In genomic region chr18:57480724-57481123, GRCh38 we compare ENCODE assay signal across 33 cellular contexts. TPM values are rescaled to one million over a fixed set of nuclear protein-coding genes. Genes with fewer than 3 reads are reported as not detected.
"Had no signal": no experiment of that assay in that cellular context is flagged by ENCODE, and none has a peak within 500 bp of the region (broad histone marks: within the 10 kb centered on the region; RNA-seq: fewer than 3 reads in every experiment).

No MANE protein-coding gene starts in this region.

- H3K36me3 Mint-ChIP-seq: activated CD4-positive, alpha-beta memory T cell treated with anti-CD3 and anti-CD28 coated beads for 36 hours; activated CD8-positive, alpha-beta memory T cell treated with anti-CD3 and anti-CD28 coated beads, Interleukin-2, amount 10 ng/mL, durations not matched to agents 7 days and 5 days; activated naive CD8-positive, alpha-beta T cell had no signal

- ATAC-seq: activated CD4-positive, alpha-beta T cell treated with anti-CD3 and anti-CD28 coated beads for 36 hours; activated CD8-positive, alpha-beta memory T cell treated with anti-CD3 and anti-CD28 coated beads, Interleukin-2, amount 10 ng/mL, durations not matched to agents 7 days and 5 days; activated CD8-positive, alpha-beta T cell treated with anti-CD3 and anti-CD28 coated beads, Interleukin-2, amount 10 ng/mL, durations not matched to agents 7 days and 5 days; activated T-helper 17 cell treated with anti-CD3 and anti-CD28 coated beads, Interleukin-2, amount 50 U/mL, for 72 hours; esophagus mucosa; gastrocnemius medialis; heart left ventricle had no signal

- H3K36me3 ChIP-seq: brain microvascular endothelial cell, gastrocnemius medialis, heart left ventricle had no signal

- H3K27ac ChIP-seq: brain microvascular endothelial cell, coronary artery, dorsolateral prefrontal cortex, gastrocnemius medialis, heart left ventricle had no signal

- H3K4me1 ChIP-seq: gastrocnemius medialis had no signal

- H3K27ac Mint-ChIP-seq: activated CD4-positive, alpha-beta memory T cell treated with anti-CD3 and anti-CD28 coated beads for 36 hours; activated CD4-positive, alpha-beta T cell treated with anti-CD3 and anti-CD28 coated beads for 36 hours; activated CD4-positive, alpha-beta T cell treated with anti-CD3 and anti-CD28 coated beads, Interleukin-2, amount 10 ng/mL, durations not matched to agents 24 days and 14 days; activated CD8-positive, alpha-beta memory T cell treated with anti-CD3 and anti-CD28 coated beads, Interleukin-2, amount 10 ng/mL, durations not matched to agents 7 days and 5 days; activated CD8-positive, alpha-beta T cell treated with anti-CD3 and anti-CD28 coated beads, Interleukin-2, amount 10 ng/mL, durations not matched to agents 7 days and 5 days; activated naive CD8-positive, alpha-beta T cell; activated T-cell treated with anti-CD3 and anti-CD28 coated beads, Interleukin-2, amount 50 U/mL, for 24 hours; activated T-helper 17 cell treated with anti-CD3 and anti-CD28 coated beads, Interleukin-2, amount 50 U/mL, for 72 hours; dendritic cell treated with granulocyte-macrophage colony-stimulating factor and Interleukin-4, amounts not matched to agents 40 ng/mL and 50 ng/mL, for 4 days; endodermal cell had no signal

- H3K4me3 Mint-ChIP-seq: activated CD4-positive, alpha-beta memory T cell treated with anti-CD3 and anti-CD28 coated beads for 36 hours; activated CD4-positive, alpha-beta T cell treated with anti-CD3 and anti-CD28 coated beads for 36 hours; activated CD4-positive, alpha-beta T cell treated with anti-CD3 and anti-CD28 coated beads, Interleukin-2, amount 10 ng/mL, durations not matched to agents 24 days and 14 days; activated CD8-positive, alpha-beta memory T cell treated with anti-CD3 and anti-CD28 coated beads, Interleukin-2, amount 10 ng/mL, durations not matched to agents 7 days and 5 days; activated CD8-positive, alpha-beta T cell treated with anti-CD3 and anti-CD28 coated beads, Interleukin-2, amount 10 ng/mL, durations not matched to agents 7 days and 5 days; activated naive CD8-positive, alpha-beta T cell; activated T-cell treated with anti-CD3 and anti-CD28 coated beads, Interleukin-2, amount 50 U/mL, for 24 hours; activated T-helper 17 cell treated with anti-CD3 and anti-CD28 coated beads, Interleukin-2, amount 50 U/mL, for 72 hours; central memory CD8-positive, alpha-beta T cell; dendritic cell treated with granulocyte-macrophage colony-stimulating factor and Interleukin-4, amounts not matched to agents 40 ng/mL and 50 ng/mL, for 4 days; endodermal cell had no signal

- H3K4me1 Mint-ChIP-seq: activated CD4-positive, alpha-beta T cell treated with anti-CD3 and anti-CD28 coated beads for 36 hours; activated CD4-positive, alpha-beta T cell treated with anti-CD3 and anti-CD28 coated beads, Interleukin-2, amount 10 ng/mL, durations not matched to agents 24 days and 14 days; activated CD8-positive, alpha-beta memory T cell treated with anti-CD3 and anti-CD28 coated beads, Interleukin-2, amount 10 ng/mL, durations not matched to agents 7 days and 5 days; activated T-helper 17 cell treated with anti-CD3 and anti-CD28 coated beads, Interleukin-2, amount 50 U/mL, for 72 hours; central memory CD8-positive, alpha-beta T cell had no signal

- FAIRE-seq: astrocyte, bronchial epithelial cell had no signal

- H3K4me3 ChIP-seq: coronary artery, dorsolateral prefrontal cortex, gastrocnemius medialis, heart left ventricle had no signal

- H3K9me3 ChIP-seq: gastrocnemius medialis, heart left ventricle had no signal

- H3K27me3 ChIP-seq: brain microvascular endothelial cell, gastrocnemius medialis had no signal

- H3K9me3 Mint-ChIP-seq: activated CD4-positive, alpha-beta memory T cell treated with anti-CD3 and anti-CD28 coated beads for 36 hours; activated CD4-positive, alpha-beta T cell treated with anti-CD3 and anti-CD28 coated beads, Interleukin-2, amount 10 ng/mL, durations not matched to agents 24 days and 14 days; activated T-cell treated with anti-CD3 and anti-CD28 coated beads, Interleukin-2, amount 50 U/mL, for 24 hours; activated T-helper 17 cell treated with anti-CD3 and anti-CD28 coated beads, Interleukin-2, amount 50 U/mL, for 72 hours; central memory CD8-positive, alpha-beta T cell; dendritic cell treated with granulocyte-macrophage colony-stimulating factor and Interleukin-4, amounts not matched to agents 40 ng/mL and 50 ng/mL, for 4 days; endodermal cell had no signal

- DNase-seq: activated CD4-positive, alpha-beta memory T cell treated with anti-CD3 and anti-CD28 coated beads for 36 hours; activated CD4-positive, alpha-beta T cell treated with anti-CD3 and anti-CD28 coated beads for 36 hours; activated CD4-positive, alpha-beta T cell treated with anti-CD3 and anti-CD28 coated beads, Interleukin-2, amount 10 ng/mL, durations not matched to agents 24 days and 14 days; activated CD4-positive, CD25-positive, alpha-beta regulatory T cell; activated CD4-positive, CD25-positive, alpha-beta regulatory T cell treated with anti-CD3 and anti-CD28 coated beads, Interleukin-2, amount 50 U/mL, for 72 hours; activated CD8-positive, alpha-beta memory T cell treated with anti-CD3 and anti-CD28 coated beads, Interleukin-2, amount 10 ng/mL, durations not matched to agents 7 days and 5 days; activated CD8-positive, alpha-beta memory T cell treated with anti-CD3 and anti-CD28 coated beads, Interleukin-2, amount 50 U/mL, for 4 hours; activated CD8-positive, alpha-beta T cell treated with anti-CD3 and anti-CD28 coated beads, Interleukin-2, amount 10 ng/mL, durations not matched to agents 7 days and 5 days; activated effector memory CD4-positive, alpha-beta T cell treated with Interleukin-2 at 50 U/mL for 16 hours; activated gamma-delta T cell treated with Interleukin-2 at 50 U/mL for 16 hours; activated naive CD4-positive, alpha-beta T cell treated with anti-CD3 and anti-CD28 coated beads, Interleukin-2, amount 50 U/mL, for 16 hours; activated naive CD4-positive, alpha-beta T cell treated with Interleukin-2 at 50 U/mL for 16 hours; activated T-cell treated with anti-CD3 and anti-CD28 coated beads, Interleukin-2, amount 50 U/mL, for 24 hours; amniotic stem cell; anterior cingulate cortex; brain microvascular endothelial cell; dorsolateral prefrontal cortex; effector memory CD4-positive, alpha-beta T cell; endodermal cell; foreskin fibroblast; gastrocnemius medialis; glutamatergic neuron; heart left ventricle; T-helper 2 cell had no signal

RNA-seq across cellular contexts. Expression of gene ONECUT2, which starts 45.5 kb away (rescaled TPM):
- total RNA-seq: activated CD4-positive, alpha-beta T cell treated with anti-CD3 and anti-CD28 coated beads, Interleukin-2, amount 10 ng/mL, durations not matched to agents 24 days and 14 days; activated CD8-positive, alpha-beta memory T cell treated with anti-CD3 and anti-CD28 coated beads for 36 hours; activated CD8-positive, alpha-beta memory T cell treated with anti-CD3 and anti-CD28 coated beads, Interleukin-2, amount 10 ng/mL, durations not matched to agents 7 days and 5 days; activated CD8-positive, alpha-beta T cell treated with anti-CD3 and anti-CD28 coated beads, Interleukin-2, amount 10 ng/mL, durations not matched to agents 7 days and 5 days had no signal
